ENCODE assay signal across 32 cellular contexts in genomic region chr4:1467581-1468458, GRCh38.
"Had no signal": no experiment of that assay in that cellular context is flagged by ENCODE, and none has a peak within 500 bp of the region (broad histone marks: within the 10 kb centered on the region; RNA-seq: fewer than 3 reads in every experiment).

No MANE protein-coding gene starts in this region.

- DNase-seq: activated CD4-positive, alpha-beta T cell treated with anti-CD3 and anti-CD28 coated beads for 48 hours; activated CD4-positive, alpha-beta T cell treated with anti-CD3 and anti-CD28 coated beads, Interleukin-2, amount 50 U/mL, for 4 hours; activated CD8-positive, alpha-beta T cell treated with anti-CD3 and anti-CD28 coated beads for 36 hours; activated naive CD4-positive, alpha-beta T cell; activated naive CD8-positive, alpha-beta T cell treated with anti-CD3 and anti-CD28 coated beads, Interleukin-2, amount 10 ng/mL, durations not matched to agents 7 days and 5 days; activated T-cell treated with anti-CD3 and anti-CD28 coated beads, Interleukin-2, amount 50 U/mL, for 1 hour; activated T-cell treated with anti-CD3 and anti-CD28 coated beads, Interleukin-2, amount 50 U/mL, for 72 hours; amygdala; MM.1S; MV-4-11; NCI-H1092; NCI-H1436 treated with DMSO at 0.1 percent for 48 hours; NCI-H1694 treated with DMSO at 0.1 percent for 48 hours; NCI-H2029; NCI-H510A; NCI-H526; NCI-H748 treated with DMSO at 0.1 percent for 48 hours; NK-92 treated with Interleukin-12 subunit alpha and Interleukin-12 subunit beta, amount 100 ng/mL, for 24 hours; PC-3; Peyer's patch; RPMI8226; SW 1271; T-helper 1 cell; T-helper 2 cell; T-helper 9 cell had no signal

- H3K27me3 Mint-ChIP-seq: activated naive CD4-positive, alpha-beta T cell treated with anti-CD3 and anti-CD28 coated beads, Interleukin-2, amount 50 U/mL, for 24 hours had no signal

- H3K9ac ChIP-seq: KMS-11 had no signal

- H3K9me3 ChIP-seq: ascending aorta, Peyer's patch had no signal

- H3K27ac Mint-ChIP-seq: activated B cell treated with CpG ODN at 0.5 μM for 24 hours; activated CD8-positive, alpha-beta T cell treated with anti-CD3 and anti-CD28 coated beads for 36 hours; activated naive CD4-positive, alpha-beta T cell treated with anti-CD3 and anti-CD28 coated beads, Interleukin-2, amount 50 U/mL, for 24 hours; activated naive CD8-positive, alpha-beta T cell treated with anti-CD3 and anti-CD28 coated beads, Interleukin-2, amount 10 ng/mL, durations not matched to agents 7 days and 5 days; activated T-cell treated with anti-CD3 and anti-CD28 coated beads, Interleukin-2, amount 50 U/mL, for 72 hours; activated T-helper 17 cell treated with anti-CD3 and anti-CD28 coated beads, Interleukin-2, amount 50 U/mL, for 72 hours had no signal

- H3K36me3 ChIP-seq: ascending aorta, cardiac muscle cell, Peyer's patch had no signal

- H3K4me3 Mint-ChIP-seq: activated B cell treated with CpG ODN at 0.5 μM for 24 hours; activated CD8-positive, alpha-beta T cell treated with anti-CD3 and anti-CD28 coated beads for 36 hours; activated naive CD4-positive, alpha-beta T cell treated with anti-CD3 and anti-CD28 coated beads, Interleukin-2, amount 50 U/mL, for 24 hours; activated naive CD8-positive, alpha-beta T cell treated with anti-CD3 and anti-CD28 coated beads, Interleukin-2, amount 10 ng/mL, durations not matched to agents 7 days and 5 days; activated T-cell treated with anti-CD3 and anti-CD28 coated beads, Interleukin-2, amount 50 U/mL, for 72 hours; activated T-helper 17 cell treated with anti-CD3 and anti-CD28 coated beads, Interleukin-2, amount 50 U/mL, for 72 hours had no signal

- H3K36me3 Mint-ChIP-seq: activated naive CD4-positive, alpha-beta T cell treated with anti-CD3 and anti-CD28 coated beads, Interleukin-2, amount 50 U/mL, for 24 hours; activated naive CD8-positive, alpha-beta T cell treated with anti-CD3 and anti-CD28 coated beads, Interleukin-2, amount 10 ng/mL, durations not matched to agents 7 days and 5 days had no signal

- H3K27ac ChIP-seq: ascending aorta, cardiac muscle cell, KMS-11, Peyer's patch, VCaP had no signal

- H3K4me2 ChIP-seq: KMS-11 had no signal

- H3K4me3 ChIP-seq: ascending aorta, cardiac muscle cell, Peyer's patch had no signal

- H3K4me1 ChIP-seq: ascending aorta, Peyer's patch had no signal

- H3K4me1 Mint-ChIP-seq: activated B cell treated with CpG ODN at 0.5 μM for 24 hours; activated naive CD4-positive, alpha-beta T cell treated with anti-CD3 and anti-CD28 coated beads, Interleukin-2, amount 50 U/mL, for 24 hours; activated naive CD8-positive, alpha-beta T cell treated with anti-CD3 and anti-CD28 coated beads, Interleukin-2, amount 10 ng/mL, durations not matched to agents 7 days and 5 days; activated T-helper 17 cell treated with anti-CD3 and anti-CD28 coated beads, Interleukin-2, amount 50 U/mL, for 72 hours had no signal
